In genomic region chr3:5553203-5553602, GRCh38 we compare ENCODE assay signal across 31 cellular contexts.
"Had no signal": no experiment of that assay in that cellular context is flagged by ENCODE, and none has a peak within 500 bp of the region (broad histone marks: within the 10 kb centered on the region; RNA-seq: fewer than 3 reads in every experiment).

No MANE protein-coding gene starts in this region.

- H3K27ac Mint-ChIP-seq: naive thymus-derived CD4-positive, alpha-beta T cell; natural killer cell; nephron; progenitor cell of endocrine pancreas; stimulated activated memory B cell treated with anti-CD40 and anti-IgM and Interleukin-4, amounts not matched to agents 10 μg/mL and 1 μg/mL and 100 μg/mL, for 72 hours; stimulated activated naive CD8-positive, alpha-beta T cell treated with anti-CD3 and anti-CD28 coated beads, Interleukin-15, amount 100 ng/mL, for 72 hours; type B pancreatic cell had no signal

- H3K9me3 ChIP-seq: ovary, psoas muscle, right lobe of liver, sigmoid colon, suprapubic skin, testis, tibial artery, transverse colon, upper lobe of right lung, uterus had no signal

- DNase-seq: naive thymus-derived CD4-positive, alpha-beta T cell; natural killer cell; occipital lobe; ovary; posterior cingulate gyrus; psoas muscle; right cardiac atrium; right lobe of liver; sigmoid colon; small intestine; stimulated activated CD4-positive, alpha-beta T cell treated with anti-CD3 and anti-CD28 coated beads, Interleukin-15, amount 100 ng/mL, for 24 hours; stimulated activated CD4-positive, alpha-beta T cell treated with anti-CD3 and anti-CD28 coated beads, Interleukin-2, amount 100 ng/mL, for 24 hours; stimulated activated CD4-positive, alpha-beta T cell treated with anti-CD3 and anti-CD28 coated beads, Interleukin-2, amount 100 ng/mL, for 48 hours; stimulated activated CD4-positive, alpha-beta T cell treated with anti-CD3 and anti-CD28 coated beads, Interleukin-4, amount 100 ng/mL, for 4 hours; stimulated activated CD8-positive, alpha-beta memory T cell treated with anti-CD3 and anti-CD28 coated beads, Interleukin-4, amount 100 ng/mL, for 48 hours; stimulated activated naive CD4-positive, alpha-beta T cell; stimulated activated naive CD8-positive, alpha-beta T cell treated with anti-CD3 and anti-CD28 coated beads, Interleukin-15, amount 100 ng/mL, for 72 hours; stimulated activated naive CD8-positive, alpha-beta T cell treated with anti-CD3 and anti-CD28 coated beads, Interleukin-15, Interleukin-2, amounts not matched to agents 100 U/mL and 50 U/mL, for 24 hours; substantia nigra; testis; tibial artery; transverse colon; upper lobe of right lung; uterus had no signal

- H3K4me1 Mint-ChIP-seq: naive thymus-derived CD4-positive, alpha-beta T cell; natural killer cell; nephron; neural crest cell; stimulated activated memory B cell treated with anti-CD40 and anti-IgM and Interleukin-4, amounts not matched to agents 10 μg/mL and 1 μg/mL and 100 μg/mL, for 72 hours; stimulated activated naive CD8-positive, alpha-beta T cell treated with anti-CD3 and anti-CD28 coated beads, Interleukin-15, amount 100 ng/mL, for 72 hours had no signal

- H3K36me3 ChIP-seq: ovary, right lobe of liver, sigmoid colon, suprapubic skin, tibial artery, transverse colon, upper lobe of right lung, uterus had no signal

- H3K9ac ChIP-seq: parathyroid adenoma had no signal

- H3K4me3 ChIP-seq: ovary, psoas muscle, right lobe of liver, sigmoid colon, suprapubic skin, testis, tibial artery, transverse colon, upper lobe of right lung, uterus had no signal

- H3K4me1 ChIP-seq: parathyroid adenoma, psoas muscle, right lobe of liver, sigmoid colon, suprapubic skin, testis, tibial artery, transverse colon, upper lobe of right lung, uterus had no signal

- H3K27me3 Mint-ChIP-seq: stimulated activated naive CD8-positive, alpha-beta T cell treated with anti-CD3 and anti-CD28 coated beads, Interleukin-15, amount 100 ng/mL, for 72 hours had no signal

- H3K36me3 Mint-ChIP-seq: natural killer cell; stimulated activated memory B cell treated with anti-CD40 and anti-IgM and Interleukin-4, amounts not matched to agents 10 μg/mL and 1 μg/mL and 100 μg/mL, for 72 hours; type B pancreatic cell had no signal

- FAIRE-seq: small intestine had no signal

- H2AFZ ChIP-seq: parathyroid adenoma had no signal

- ATAC-seq: naive thymus-derived CD4-positive, alpha-beta T cell; natural killer cell; psoas muscle; right cardiac atrium; right lobe of liver; stimulated activated memory B cell treated with anti-CD40 and anti-IgM and Interleukin-4, amounts not matched to agents 10 μg/mL and 1 μg/mL and 100 μg/mL, for 72 hours; stimulated activated naive CD8-positive, alpha-beta T cell treated with anti-CD3 and anti-CD28 coated beads, Interleukin-15, amount 100 ng/mL, for 72 hours; stimulated activated naive CD8-positive, alpha-beta T cell treated with anti-CD3 and anti-CD28 coated beads, Interleukin-15, Interleukin-2, amounts not matched to agents 100 U/mL and 50 U/mL, for 24 hours; upper lobe of right lung had no signal

- H3K9me3 Mint-ChIP-seq: nephron had no signal

- H3K79me2 ChIP-seq: parathyroid adenoma had no signal

- H3K27ac ChIP-seq: ovary, parathyroid adenoma, psoas muscle, right lobe of liver, sigmoid colon, suprapubic skin, testis, tibial artery, transverse colon, upper lobe of right lung, uterus had no signal

- H3K27me3 ChIP-seq: ovary, right lobe of liver, sigmoid colon, suprapubic skin, testis, tibial artery, transverse colon, upper lobe of right lung, uterus had no signal

- H3K4me3 Mint-ChIP-seq: naive thymus-derived CD4-positive, alpha-beta T cell; natural killer cell; nephron; neural crest cell; stimulated activated memory B cell treated with anti-CD40 and anti-IgM and Interleukin-4, amounts not matched to agents 10 μg/mL and 1 μg/mL and 100 μg/mL, for 72 hours; stimulated activated naive CD8-positive, alpha-beta T cell treated with anti-CD3 and anti-CD28 coated beads, Interleukin-15, amount 100 ng/mL, for 72 hours; type B pancreatic cell had no signal
